ENCODE assay signal across 8 cellular contexts in genomic region chr11:75582461-75582934, GRCh38. TPM values are rescaled to one million over a fixed set of nuclear protein-coding genes. Genes with fewer than 3 reads are reported as not detected.
A peak's percentile ranks its signal among the peaks of the same experiment; 100 is the strongest.
DNase-seq lines count a peak whose midpoint lies in the region; TF ChIP-seq lines count a peak whose summit lies in the region.

No MANE protein-coding gene starts in this region.

- H3K4me3 ChIP-seq in breast epithelium, result peak overlapping the region; percentile 60 to 83 (median 66)

- H3K27ac Mint-ChIP-seq in MCF 10A (ENCODE audit: low read depth, unreplicated experiment), result no peak overlapping the region
- peak overlapping the region; percentile 82 for H3K27ac Mint-ChIP-seq in chondrocyte (ENCODE audit: unreplicated experiment)
- H3K27ac Mint-ChIP-seq in mesothelial cell of epicardium, result peak overlapping the region; percentile 96
- peak overlapping the region; percentile 79 for H3K27ac Mint-ChIP-seq in type B pancreatic cell

- peak overlapping the region; percentile 92 to 97 for H3K27ac ChIP-seq in breast epithelium

- no peak overlapping the region for H3K4me3 Mint-ChIP-seq in MCF 10A (ENCODE audit: unreplicated experiment)
- H3K4me3 Mint-ChIP-seq in chondrocyte (ENCODE audit: unreplicated experiment), result peak overlapping the region; percentile 75
- peak overlapping the region; percentile 80 for H3K4me3 Mint-ChIP-seq in mesothelial cell of epicardium
- H3K4me3 Mint-ChIP-seq in type B pancreatic cell, result peak overlapping the region; percentile 86

- TF ChIP-seq CTCF in breast epithelium (IDR thresholded peaks at IDR 0.05), result no peak
- no peak for TF ChIP-seq CTCF in MCF 10A (IDR thresholded peaks at IDR 0.05; ENCODE audit: unreplicated experiment)
- TF ChIP-seq CTCF in chondrocyte (IDR thresholded peaks at IDR 0.05), result no peak
- TF ChIP-seq CTCF in mesothelial cell of epicardium (IDR thresholded peaks at IDR 0.05; ENCODE audit: unreplicated experiment), result no peak
- TF ChIP-seq CTCF in type B pancreatic cell (conservative IDR thresholded peaks at IDR 0.05), result no peak

- no peaks in the 10 kb centered on the region for H3K9me3 ChIP-seq in breast epithelium

- CTCF ChIA-PET in MCF 10A (lab: Yijun Ruan, JAX), result interaction anchor here (0.6 to 0.7 kb wide), 3 partner anchors 8 to 646 kb away, joined by 3 to 4 read pairs (median 3); no protein-coding TSS in a partner anchor

- POLR2A ChIA-PET in MCF 10A (lab: Yijun Ruan, JAX), result no interaction called here

- intact Hi-C loops in breast epithelium (cut with DNase I; ENCODE audit: low total_unique reads), result no loop called here
- intact Hi-C loops in MCF 10A (cut with micrococcal nuclease), result no loop called here

- H3K27me3 ChIP-seq in breast epithelium, result no peaks in the 10 kb centered on the region

- BruUV-seq in MCF 10A (replicated peaks; lab: Mats Ljungman, UMichigan), result no TSS peak

- H3K4me1 Mint-ChIP-seq in MCF 10A (ENCODE audit: insufficient read depth, unreplicated experiment) (no peaks in the 10 kb centered on the region), chondrocyte (ENCODE audit: low read depth) (peaks cover 27% of the 10 kb centered on the region), mesothelial cell of epicardium (peaks cover 28% of the 10 kb centered on the region), type B pancreatic cell (ENCODE audit: unreplicated experiment) (peaks cover 14% of the 10 kb centered on the region)

- H3K27me3 Mint-ChIP-seq in MCF 10A (ENCODE audit: insufficient read depth, unreplicated experiment) (peaks cover 12% of the 10 kb centered on the region), chondrocyte (ENCODE audit: low read depth) (no peaks in the 10 kb centered on the region), mesothelial cell of epicardium (ENCODE audit: low read depth) (no peaks in the 10 kb centered on the region), type B pancreatic cell (peaks cover 9% of the 10 kb centered on the region)

- H3K36me3 Mint-ChIP-seq in MCF 10A (ENCODE audit: insufficient read depth, unreplicated experiment) (no peaks in the 10 kb centered on the region), chondrocyte (ENCODE audit: low read depth) (no peaks in the 10 kb centered on the region), mesothelial cell of epicardium (no peaks in the 10 kb centered on the region), type B pancreatic cell (no peaks in the 10 kb centered on the region)

- H3K9me3 Mint-ChIP-seq in MCF 10A (ENCODE audit: unreplicated experiment), result no peaks in the 10 kb centered on the region
- no peaks in the 10 kb centered on the region for H3K9me3 Mint-ChIP-seq in chondrocyte (ENCODE audit: low read depth)
- H3K9me3 Mint-ChIP-seq in mesothelial cell of epicardium, result no peaks in the 10 kb centered on the region
- no peaks in the 10 kb centered on the region for H3K9me3 Mint-ChIP-seq in type B pancreatic cell

- DNase-seq in breast epithelium (ENCODE audit: low spot score in 2 of 2) (no peak), MCF 10A (ENCODE audit: unreplicated experiment) (no peak), chondrocyte (ENCODE audit: low spot score) (no peak), mesothelial cell of epicardium (ENCODE audit: low spot score in 2 of 2, unreplicated experiment in 2 of 2) (no peak), type B pancreatic cell (ENCODE audit: extremely low spot score, unreplicated experiment) (no peak), NCI-H2227 treated with DMSO at 0.1 percent for 48 hours (lab: John Stamatoyannopoulos, UW) (no peak), RKO (ENCODE audit: low spot score) (no peak), anterior cingulate cortex (lab: John Stamatoyannopoulos, UW) (no peak)

- H3K36me3 ChIP-seq in breast epithelium, result no peaks in the 10 kb centered on the region

- H3K4me1 ChIP-seq in breast epithelium, result no peaks in the 10 kb centered on the region

- TF ChIP-seq POLR2A in breast epithelium (IDR thresholded peaks at IDR 0.05), result no peak

RNA-seq across cellular contexts. Expression of gene SERPINH1, which starts 20.4 kb away (rescaled TPM):
- total RNA-seq in breast epithelium, result 100 to 1,000 TPM; 168 to 264 (median 259) TPM
- total RNA-seq in MCF 10A (2022), result 80.5 TPM in 2 replicates
- 1,000 to 1,204 TPM (median 1,170 TPM) in 3 replicates for total RNA-seq in chondrocyte
- total RNA-seq in mesothelial cell of epicardium, result 360 to 375 TPM (median 373 TPM) in 3 replicates
- 151 and 229 TPM in 2 replicates for total RNA-seq in type B pancreatic cell (ENCODE audit: low replicate concordance)

RNA-seq across cellular contexts. Expression of gene GDPD5, which starts 56.8 kb away (rescaled TPM):
- total RNA-seq in breast epithelium, result 10 to 100 TPM; 10.5 to 25.9 (median 14.8) TPM
- total RNA-seq in MCF 10A (2022), result 5.6 and 5.7 TPM in 2 replicates
- 8.9 to 12.6 TPM (median 11.3 TPM) in 3 replicates for total RNA-seq in chondrocyte
- 8.0 to 8.2 TPM (median 8.1 TPM) in 3 replicates for total RNA-seq in mesothelial cell of epicardium
- 7.5 and 11.3 TPM in 2 replicates for total RNA-seq in type B pancreatic cell (ENCODE audit: low replicate concordance)
